Comparison of ENCODE assay signal across 19 cellular contexts in genomic region chr11:39011822-39012221, GRCh38.
DNase-seq lines count a peak whose midpoint lies in the region; TF ChIP-seq lines count a peak whose summit lies in the region.
"Had no signal": no experiment of that assay in that cellular context is flagged by ENCODE, and none has a peak within 500 bp of the region (broad histone marks: within the 10 kb centered on the region; RNA-seq: fewer than 3 reads in every experiment).

No MANE protein-coding gene starts in this region.

- no peaks in the 10 kb centered on the region for H3K27me3 ChIP-seq in parathyroid adenoma (ENCODE audit: control insufficient read depth, insufficient read depth, low read length)
- H3K27me3 ChIP-seq: BLaER1 treated with 17β-estradiol and CSF1 and Interleukin-3, amounts not matched to agents 10 nM and 100 nM had no signal

- H2AFZ ChIP-seq in parathyroid adenoma = peak overlapping the region; percentile 22

- no peaks in the 10 kb centered on the region for H3K36me3 ChIP-seq in parathyroid adenoma (ENCODE audit: control insufficient read depth, insufficient read depth, low read length)
- H3K36me3 ChIP-seq: BLaER1 treated with 17β-estradiol and CSF1 and Interleukin-3, amounts not matched to agents 10 nM and 100 nM had no signal

- H3K27ac ChIP-seq in parathyroid adenoma = no peak overlapping the region
- H3K27ac ChIP-seq: 22Rv1; A549; BLaER1 treated with 17β-estradiol and CSF1 and Interleukin-3, amounts not matched to agents 10 nM and 100 nM had no signal

- H3K9me3 ChIP-seq in parathyroid adenoma (ENCODE audit: control insufficient read depth, low read length) = no peaks in the 10 kb centered on the region
- H3K9me3 ChIP-seq: A549 had no signal

- H3K4me2 ChIP-seq in parathyroid adenoma (ENCODE audit: low read length) = no peak overlapping the region
- H3K4me2 ChIP-seq: A549; BLaER1 treated with 17β-estradiol and CSF1 and Interleukin-3, amounts not matched to agents 10 nM and 100 nM had no signal

- H3K9ac ChIP-seq in parathyroid adenoma = no peak overlapping the region
- H3K9ac ChIP-seq: BLaER1 treated with 17β-estradiol and CSF1 and Interleukin-3, amounts not matched to agents 10 nM and 100 nM had no signal

- H3K4me3 ChIP-seq in parathyroid adenoma (ENCODE audit: low read depth, low read length) = no peak overlapping the region
- H3K4me3 ChIP-seq: A549; BLaER1 treated with 17β-estradiol and CSF1 and Interleukin-3, amounts not matched to agents 10 nM and 100 nM had no signal

- H3K79me2 ChIP-seq in parathyroid adenoma = no peaks in the 10 kb centered on the region

- DNase-seq in SKM-1 treated with dmso at 0.1 percent for 144 hours (lab: John Stamatoyannopoulos, UW; ENCODE audit: unreplicated experiment) (peak; percentile 5), SKM-1 (lab: John Stamatoyannopoulos, UW; ENCODE audit: unreplicated experiment) (no peak), NCI-H69 (lab: John Stamatoyannopoulos, UW) (peak; percentile 22), cerebellum (ENCODE audit: low spot score) (peak; percentile 0), NCI-H146 treated with DMSO at 0.1 percent for 48 hours (lab: John Stamatoyannopoulos, UW; ENCODE audit: unreplicated experiment) (no peak), putamen (ENCODE audit: low spot score) (no peak)
- DNase-seq in activated CD4-positive, alpha-beta T cell treated with anti-CD3 and anti-CD28 coated beads for 1 hour = no peak
- DNase-seq: CD8-positive, alpha-beta T cell; DMS 273 treated with DMSO at 0.1 percent for 48 hours; DMS53; DND-41; GOT3; H7; HFFc6; IMR-90 had no signal

- TF ChIP-seq CTCF in parathyroid adenoma (IDR thresholded peaks at IDR 0.05) = no peak

- H3K4me1 ChIP-seq in parathyroid adenoma = no peaks in the 10 kb centered on the region
- H3K4me1 ChIP-seq: A549; BLaER1 treated with 17β-estradiol and CSF1 and Interleukin-3, amounts not matched to agents 10 nM and 100 nM had no signal

Comparison
In these comparisons a context has a peak if more than half of its experiments do, and no peak if none do; other contexts are left out.
1. DNase-seq: peak in SKM-1 treated with dmso at 0.1 percent for 144 hours (single experiment), NCI-H69 (single experiment) and cerebellum (single experiment); none in SKM-1 (single experiment), NCI-H146 treated with DMSO at 0.1 percent for 48 hours (single experiment), activated CD4-positive, alpha-beta T cell treated with anti-CD3 and anti-CD28 coated beads for 1 hour (single experiment) and putamen (single experiment).